ENCODE assay signal across 8 cellular contexts in genomic region chr15:88476635-88477038, GRCh38. TPM values are rescaled to one million over a fixed set of nuclear protein-coding genes. Genes with fewer than 3 reads are reported as not detected.
DNase-seq lines count a peak whose midpoint lies in the region; ATAC-seq and TF ChIP-seq lines count a peak whose summit lies in the region.

No MANE protein-coding gene starts in this region.

- no peaks in the 10 kb centered on the region for H3K27me3 ChIP-seq in Loucy (ENCODE audit: insufficient read depth, low read length, poor library complexity, severe bottlenecking)
- H3K27me3 ChIP-seq in SU-DHL-6 (ENCODE audit: low read length), result no peaks in the 10 kb centered on the region

- TF ChIP-seq CTCF in Loucy (conservative IDR thresholded peaks at IDR 0.05; ENCODE audit: low read length) (peak; percentile 61), SU-DHL-6 (IDR thresholded peaks at IDR 0.05; ENCODE audit: insufficient read depth, low read length, poor library complexity, severe bottlenecking) (peak; percentile 36), fibroblast of pulmonary artery (IDR thresholded peaks at IDR 0.05; ENCODE audit: low read length, missing control alignments) (peak; percentile 59), osteocyte (IDR thresholded peaks at IDR 0.05) (peak; percentile 59)

- ATAC-seq in HG02938 (IDR thresholded peaks at IDR 0.05; ENCODE audit: unreplicated experiment), result no peak

- no peak overlapping the region for H3K27ac ChIP-seq in SU-DHL-6 (ENCODE audit: low read depth, low read length)

- no peaks in the 10 kb centered on the region for H3K4me1 ChIP-seq in Loucy (ENCODE audit: insufficient read depth, low read length, poor library complexity, severe bottlenecking)

- no peak overlapping the region for H3K9ac ChIP-seq in Loucy (ENCODE audit: low read depth, low read length, poor library complexity, severe bottlenecking)
- H3K9ac ChIP-seq in SU-DHL-6 (ENCODE audit: low read length), result no peak overlapping the region

- no peaks in the 10 kb centered on the region for H3K27me3 Mint-ChIP-seq in osteocyte (ENCODE audit: unreplicated experiment)

- H3K4me3 ChIP-seq in Loucy (ENCODE audit: low read length, poor library complexity, severe bottlenecking) (no peak overlapping the region), SU-DHL-6 (ENCODE audit: insufficient read depth, low read length, poor library complexity, severe bottlenecking) (no peak overlapping the region), fibroblast of pulmonary artery (replicated peaks; ENCODE audit: low read depth, low read length) (no peak overlapping the region)

- H4K20me1 ChIP-seq in Loucy (ENCODE audit: insufficient read depth, low read length, poor library complexity, severe bottlenecking) (no peaks in the 10 kb centered on the region), SU-DHL-6 (ENCODE audit: low read depth, low read length) (no peaks in the 10 kb centered on the region)

- in situ Hi-C loops in G401 (cut with HindIII; ENCODE audit: low sequenced_read_pairs), result loop anchor here (10.0 kb wide), 1 partner anchor 138 kb away; no protein-coding TSS in a partner anchor

- H3K79me2 ChIP-seq in Loucy (ENCODE audit: insufficient read depth, low read length) (no peaks in the 10 kb centered on the region; the same call in 1 of the 2 replicates), SU-DHL-6 (ENCODE audit: insufficient read depth, low read length) (peaks cover 4% of the 10 kb centered on the region)

- H3K27ac Mint-ChIP-seq in osteocyte (ENCODE audit: unreplicated experiment), result peak overlapping the region; percentile 5

- H3K4me2 ChIP-seq in Loucy (ENCODE audit: low read depth, low read length, poor library complexity, severe bottlenecking), result no peak overlapping the region
- no peak overlapping the region for H3K4me2 ChIP-seq in SU-DHL-6 (ENCODE audit: low read depth, low read length, poor library complexity, severe bottlenecking)

- H2AFZ ChIP-seq in Loucy (ENCODE audit: low read length), result no peak overlapping the region
- no peak overlapping the region for H2AFZ ChIP-seq in SU-DHL-6 (ENCODE audit: low read depth, low read length, severe bottlenecking)

- H3K4me1 Mint-ChIP-seq in osteocyte (ENCODE audit: unreplicated experiment), result no peaks in the 10 kb centered on the region

- H3K9me2 ChIP-seq in Loucy (replicated peaks; ENCODE audit: low read depth, low read length) (no peaks in the 10 kb centered on the region), SU-DHL-6 (replicated peaks; ENCODE audit: insufficient read depth, low read length) (no peaks in the 10 kb centered on the region)

- no peak overlapping the region for H3K4me3 Mint-ChIP-seq in osteocyte (ENCODE audit: unreplicated experiment)

- no peaks in the 10 kb centered on the region for H3K9me3 Mint-ChIP-seq in osteocyte (ENCODE audit: unreplicated experiment)

- H3K36me3 ChIP-seq in Loucy (ENCODE audit: insufficient read depth, low read length) (peaks cover 24% of the 10 kb centered on the region; the same call in 1 of the 2 replicates), SU-DHL-6 (ENCODE audit: low read length) (no peaks in the 10 kb centered on the region; the same call in 1 of the 2 replicates)

- no peaks in the 10 kb centered on the region for H3F3A ChIP-seq in Loucy (ENCODE audit: low read depth)
- no peaks in the 10 kb centered on the region for H3F3A ChIP-seq in SU-DHL-6 (ENCODE audit: insufficient read depth)

- H3K9me3 ChIP-seq in Loucy (ENCODE audit: insufficient read depth, low read depth, low read length), result no peaks in the 10 kb centered on the region
- H3K9me3 ChIP-seq in SU-DHL-6 (ENCODE audit: insufficient read depth, low read length), result no peaks in the 10 kb centered on the region

- DNase-seq in A172 (ENCODE audit: low spot score) (peak; percentile 46), G401 (ENCODE audit: low spot score) (peak; percentile 88), fibroblast of pulmonary artery (ENCODE audit: low read depth) (peak; percentile 66), osteocyte (ENCODE audit: extremely low spot score, unreplicated experiment) (no peak), cortex of kidney (lab: John Stamatoyannopoulos, UW) (no peak)

- H3K36me3 Mint-ChIP-seq in osteocyte (ENCODE audit: unreplicated experiment), result peaks cover 21% of the 10 kb centered on the region

RNA-seq across cellular contexts. Expression of gene MRPS11, which starts 9.1 kb away (rescaled TPM):
- total RNA-seq in A172 (2014; rRNA removed; shearing (Covaris generic)), result 51.1 and 106 TPM in 2 replicates
- 63.9 and 88.1 TPM in 2 replicates for total RNA-seq in G401 (2014; rRNA removed; shearing (Covaris generic))
- total RNA-seq in osteocyte, result 41.9 and 51.0 TPM in 2 replicates

RNA-seq across cellular contexts. Expression of gene MRPL46, which starts 9.4 kb away (rescaled TPM):
- total RNA-seq in A172 (2014; rRNA removed; shearing (Covaris generic)), result 29.9 and 38.4 TPM in 2 replicates
- 54.4 and 61.8 TPM in 2 replicates for total RNA-seq in G401 (2014; rRNA removed; shearing (Covaris generic))
- 17.0 and 20.4 TPM in 2 replicates for total RNA-seq in osteocyte

Comparison
In these comparisons a context has a peak if more than half of its experiments do, and no peak if none do; other contexts are left out.
1. DNase-seq: peak in A172 (single experiment), G401 (single experiment) and fibroblast of pulmonary artery (single experiment); none in osteocyte (single experiment) and cortex of kidney (single experiment).
2. Peak in every context shown above with its lines, with median percentiles within 50 percentile points of each other: CTCF ChIP-seq.